ENCODE assay signal across 2 cellular contexts in the genomic region with DNA sequence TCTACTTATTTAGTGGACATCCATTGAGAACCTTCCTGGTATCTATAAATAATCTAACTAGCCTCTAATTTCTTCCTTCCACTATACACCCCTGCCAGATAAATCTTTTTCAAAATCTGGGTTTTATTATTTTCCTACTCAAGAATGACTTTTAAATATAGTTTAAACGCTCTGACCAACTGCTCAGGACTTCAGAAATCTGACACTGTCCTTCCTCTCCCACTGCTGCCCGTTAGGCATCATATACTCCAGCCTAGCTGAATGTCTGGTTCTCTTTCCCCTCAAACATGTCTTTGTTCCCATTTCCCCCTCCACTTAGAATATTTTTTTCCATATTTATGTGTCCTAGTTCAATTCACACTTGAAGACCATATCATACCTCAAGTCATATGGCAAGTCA.
TF ChIP-seq lines count a peak whose summit lies in the region.

No MANE protein-coding gene starts in this region.

TF ChIP-seq in IMR-90, 13 proteins besides CTCF, POLR2A, EP300 and RAD21:
- no peak for TF ChIP-seq CHD1 (IDR thresholded peaks at IDR 0.05; ENCODE audit: low read depth, low read length)
- TF ChIP-seq USF2 (IDR thresholded peaks at IDR 0.05; ENCODE audit: low read depth, low read length), result no peak
- no peak for TF ChIP-seq FOS (IDR thresholded peaks at IDR 0.05; ENCODE audit: low read depth, low read length)
- no peak for TF ChIP-seq BHLHE40 (IDR thresholded peaks at IDR 0.05; ENCODE audit: low read depth, low read length)
- no peak for TF ChIP-seq SMC3 (IDR thresholded peaks at IDR 0.05; ENCODE audit: low read depth, low read length)
- no peak for TF ChIP-seq CEBPB (IDR thresholded peaks at IDR 0.05; ENCODE audit: low read depth, low read length)
- no peak for TF ChIP-seq NFE2L2 (IDR thresholded peaks at IDR 0.05; ENCODE audit: low read depth, low read length)
- TF ChIP-seq RCOR1 (IDR thresholded peaks at IDR 0.05; ENCODE audit: insufficient replicate concordance, low read length), result no peak
- no peak for TF ChIP-seq RFX5 (IDR thresholded peaks at IDR 0.05; ENCODE audit: low read depth, low read length)
- TF ChIP-seq MAZ (IDR thresholded peaks at IDR 0.05; ENCODE audit: borderline replicate concordance, low read depth, low read length), result no peak
- no peak for TF ChIP-seq ELK1 (IDR thresholded peaks at IDR 0.05; ENCODE audit: borderline replicate concordance, low read depth, low read length)
- no peak for TF ChIP-seq MAFK (IDR thresholded peaks at IDR 0.05; ENCODE audit: low read depth, low read length)
- TF ChIP-seq MXI1 (IDR thresholded peaks at IDR 0.05; ENCODE audit: borderline replicate concordance, low read depth, low read length), result no peak

TF ChIP-seq in endothelial cell of umbilical vein, 7 proteins besides CTCF, POLR2A, EP300 and RAD21:
- TF ChIP-seq GATA2 (IDR thresholded peaks at IDR 0.05; ENCODE audit: insufficient read depth, insufficient read length, low read depth, low read length) (no peak), POLR2AphosphoS5 (IDR thresholded peaks at IDR 0.05; ENCODE audit: insufficient read depth, low read depth, low read length) (no peak), EZH2 (IDR thresholded peaks at IDR 0.05; ENCODE audit: borderline replicate concordance, low read depth, low read length, severe bottlenecking) (no peak), FOS (IDR thresholded peaks at IDR 0.05; ENCODE audit: borderline replicate concordance, insufficient read depth, low read length) (no peak), MYC (IDR thresholded peaks at IDR 0.05; ENCODE audit: low read depth, low read length) (no peak), JUN (IDR thresholded peaks at IDR 0.05; ENCODE audit: borderline replicate concordance, insufficient read depth, insufficient read length, low read depth) (no peak), MAX (IDR thresholded peaks at IDR 0.05; ENCODE audit: insufficient read depth, insufficient read length) (no peak)
